ENCODE assay signal across 10 cellular contexts in genomic region chr11:44310456-44311272, GRCh38. TPM values are rescaled to one million over a fixed set of nuclear protein-coding genes. Genes with fewer than 3 reads are reported as not detected.
A peak's percentile ranks its signal among the peaks of the same experiment; 100 is the strongest.
DNase-seq lines count a peak whose midpoint lies in the region; ATAC-seq and TF ChIP-seq lines count a peak whose summit lies in the region.
"Had no signal": no experiment of that assay in that cellular context is flagged by ENCODE, and none has a peak within 500 bp of the region (broad histone marks: within the 10 kb centered on the region; RNA-seq: fewer than 3 reads in every experiment).

No MANE protein-coding gene starts in this region.

- H3K4me1 ChIP-seq in A673 (ENCODE audit: insufficient read depth, low read length, poor library complexity, severe bottlenecking): peaks cover 33% of the 10 kb centered on the region

- DNase-seq in A673 (ENCODE audit: low spot score): peak; percentile 98
- no peak for DNase-seq in AG04449 (ENCODE audit: low read depth, low spot score)
- no peak for DNase-seq in T-cell
- DNase-seq in mesothelial cell of epicardium (ENCODE audit: low spot score in 2 of 2, unreplicated experiment in 2 of 2): no peak
- no peak for DNase-seq in NCI-H524 treated with DMSO at 0.1 percent for 48 hours (lab: John Stamatoyannopoulos, UW)
- no peak for DNase-seq in cerebellum (ENCODE audit: low spot score)
- DNase-seq: natural killer cell, T-helper 9 cell had no signal

- CTCF ChIA-PET in A673 (lab: Charles Lee) (interaction anchor here (0.6 kb wide), 1 partner anchor 179 kb away, joined by 14 read pairs; no protein-coding TSS in a partner anchor), AG04449 (lab: Yijun Ruan, JAX) (interaction anchor here (4.6 kb wide), 1 partner anchor 25 kb away, joined by 17 read pairs; no protein-coding TSS in a partner anchor), T-cell (lab: Charles Lee) (no interaction called here)

- peaks cover 71 to 92% of the 10 kb centered on the region in 2 donors for H3K27me3 Mint-ChIP-seq in T-cell
- H3K27me3 Mint-ChIP-seq in mesothelial cell of epicardium (ENCODE audit: low read depth): peaks cover 97% of the 10 kb centered on the region

- H3K36me3 Mint-ChIP-seq in T-cell: no peaks in the 10 kb centered on the region
- no peaks in the 10 kb centered on the region for H3K36me3 Mint-ChIP-seq in mesothelial cell of epicardium
- H3K36me3 Mint-ChIP-seq: natural killer cell had no signal

- BruUV-seq in A673 (replicated peaks; lab: Mats Ljungman, UMichigan): TSS peak; percentile 23

- H3K36me3 ChIP-seq in A673 (ENCODE audit: insufficient read depth, low read length, poor library complexity, severe bottlenecking): peaks cover 13% of the 10 kb centered on the region

- POLR2A ChIA-PET in A673 (lab: Charles Lee; ENCODE audit: low non-redundant PET): interaction anchor here (0.7 kb wide), 1 partner anchor 10 kb away, joined by 3 read pairs; no protein-coding TSS in a partner anchor
- POLR2A ChIA-PET in AG04449 (lab: Yijun Ruan, JAX): no interaction called here
- POLR2A ChIA-PET in T-cell (lab: Charles Lee): no interaction called here

- H3K9me3 Mint-ChIP-seq in T-cell (no peaks in the 10 kb centered on the region), mesothelial cell of epicardium (no peaks in the 10 kb centered on the region)
- H3K9me3 Mint-ChIP-seq: natural killer cell had no signal

- no peaks in the 10 kb centered on the region for H3K9me3 ChIP-seq in A673 (ENCODE audit: low read depth, low read length, poor library complexity, severe bottlenecking)

- H3K4me3 Mint-ChIP-seq in T-cell (peak overlapping the region in 2 of 3 donors; percentile 24 to 52), mesothelial cell of epicardium (peak overlapping the region; percentile 63)
- H3K4me3 Mint-ChIP-seq: natural killer cell had no signal

- intact Hi-C loops in A673 (cut with micrococcal nuclease; ENCODE audit: unreplicated experiment): loop anchor here (1.0 kb wide), 1 partner anchor 177 kb away; no protein-coding TSS in a partner anchor

- ATAC-seq in T-cell (replicated peaks in 1 of 4): no peak
- ATAC-seq in HG02870 (IDR thresholded peaks at IDR 0.05; ENCODE audit: unreplicated experiment): no peak
- ATAC-seq: natural killer cell had no signal

- H3K27ac ChIP-seq in A673 (ENCODE audit: low read depth, low read length, poor library complexity, severe bottlenecking): peak overlapping the region; percentile 92

- TF ChIP-seq CTCF in A673 (conservative IDR thresholded peaks at IDR 0.05; ENCODE audit: low read depth, low read length): peak; percentile 20; the same call in 1 of the 2 replicates
- no peak for TF ChIP-seq CTCF in AG04449 (IDR thresholded peaks at IDR 0.05; ENCODE audit: insufficient read depth, low read length, missing control alignments)
- TF ChIP-seq CTCF in mesothelial cell of epicardium (IDR thresholded peaks at IDR 0.05; ENCODE audit: unreplicated experiment): no peak

- H3K27me3 ChIP-seq in A673 (replicated peaks; ENCODE audit: insufficient read depth, low read depth, low read length, poor library complexity): no peaks in the 10 kb centered on the region

- H3K4me1 Mint-ChIP-seq in T-cell (peaks cover 11 to 29% (median 20%) of the 10 kb centered on the region in 3 donors), mesothelial cell of epicardium (peaks cover 22% of the 10 kb centered on the region)

- H3K4me3 ChIP-seq in A673 (ENCODE audit: low read depth, low read length, poor library complexity, severe bottlenecking) (peak overlapping the region; percentile 78), AG04449 (ENCODE audit: low read depth, low read length) (peak overlapping the region; percentile 59; the same call in 1 of the 2 replicates)

- H3K27ac Mint-ChIP-seq in T-cell: no peak overlapping the region
- peak overlapping the region; percentile 67 for H3K27ac Mint-ChIP-seq in mesothelial cell of epicardium
- H3K27ac Mint-ChIP-seq: natural killer cell had no signal

RNA-seq across cellular contexts. Expression of gene ALX4, which starts 0.7 kb away (rescaled TPM):
- total RNA-seq in A673 (2021) (135 TPM in 2 replicates), T-cell (not detected), mesothelial cell of epicardium (5.5 to 6.4 TPM (median 5.5 TPM) in 3 replicates), cerebellum (4.4 TPM)
- total RNA-seq: esophagus mucosa, natural killer cell had no signal

Comparison
In these comparisons a context has a peak if more than half of its experiments do, and no peak if none do; other contexts are left out.
1. RNA of gene ALX4, which starts 0.7 kb away (total RNA-seq): 135 TPM in A673; 5.5 to 6.4 TPM in mesothelial cell of epicardium, 4.4 TPM in cerebellum (single experiment) and not detected in T-cell; every median in the first group is over 10 times any median in the second.
2. CTCF ChIA-PET loops: an anchor here in A673 (0.6 kb wide) and AG04449 (4.6 kb wide); none called in T-cell.